1 cellular context compared by ENCODE assay signal in genomic region chr16:14132696-14133048, GRCh38.
A peak's percentile ranks its signal among the peaks of the same experiment; 100 is the strongest.
TF ChIP-seq lines count a peak whose summit lies in the region.

No MANE protein-coding gene starts in this region.

TF ChIP-seq in GM12878, 131 proteins besides CTCF, POLR2A, EP300 and RAD21 (continued from another document):
- no peak for TF ChIP-seq ZBTB4 (CRISPR knock-in tag; IDR thresholded peaks at IDR 0.05)
- no peak for TF ChIP-seq TARDBP (IDR thresholded peaks at IDR 0.05; ENCODE audit: borderline replicate concordance)
- TF ChIP-seq GATAD2B (conservative IDR thresholded peaks at IDR 0.05; ENCODE audit: low read depth), result no peak
- no peak for TF ChIP-seq ZNF274 (IDR thresholded peaks at IDR 0.05; ENCODE audit: insufficient read depth, insufficient read length)
- TF ChIP-seq ZNF384 (IDR thresholded peaks at IDR 0.05; ENCODE audit: borderline replicate concordance, low read depth, low read length), result no peak
- TF ChIP-seq SMAD1 (IDR thresholded peaks at IDR 0.05; ENCODE audit: low read depth, partially characterized antibody), result no peak
- no peak for TF ChIP-seq USF1 (IDR thresholded peaks at IDR 0.05; ENCODE audit: borderline replicate concordance, extremely low read length, insufficient read depth, low read depth, low read length)
- TF ChIP-seq BHLHE40 (IDR thresholded peaks at IDR 0.05; ENCODE audit: borderline replicate concordance in 1 of 2, low read depth in 2 of 2, low read length in 1 of 2), result peak; percentile 79 to 85
- no peak for TF ChIP-seq NBN (IDR thresholded peaks at IDR 0.05)
- no peak for TF ChIP-seq ATF3 (IDR thresholded peaks at IDR 0.05; ENCODE audit: borderline replicate concordance, extremely low read depth, low read depth, low read length)
- TF ChIP-seq YY1 (IDR thresholded peaks at IDR 0.05; ENCODE audit: low read depth, low read length), result no peak
- TF ChIP-seq MTA3 (IDR thresholded peaks at IDR 0.05; ENCODE audit: borderline replicate concordance, low read length), result no peak
- TF ChIP-seq SKIL (IDR thresholded peaks at IDR 0.05; ENCODE audit: low read depth, poor library complexity, severe bottlenecking), result peak; percentile 36
- no peak for TF ChIP-seq E2F8 (IDR thresholded peaks at IDR 0.05; ENCODE audit: low read depth, partially characterized antibody)
- no peak for TF ChIP-seq NFXL1 (IDR thresholded peaks at IDR 0.05; ENCODE audit: borderline replicate concordance)
- TF ChIP-seq ETV6 (conservative IDR thresholded peaks at IDR 0.05 in 1 of 2, IDR thresholded peaks at IDR 0.05 in 1 of 2; ENCODE audit: borderline replicate concordance in 1 of 2, low read depth in 1 of 2), result no peak
- no peak for TF ChIP-seq BRCA1 (IDR thresholded peaks at IDR 0.05; ENCODE audit: low read depth, low read length)
- TF ChIP-seq CHD4 (IDR thresholded peaks at IDR 0.05), result no peak
- TF ChIP-seq EGR1 (IDR thresholded peaks at IDR 0.05; ENCODE audit: borderline replicate concordance in 1 of 2, low read depth in 2 of 2, low read length in 2 of 2), result no peak
- no peak for TF ChIP-seq CHD2 (IDR thresholded peaks at IDR 0.05; ENCODE audit: borderline replicate concordance, low read depth, low read length)
- TF ChIP-seq RFX5 (IDR thresholded peaks at IDR 0.05; ENCODE audit: low read depth, low read length), result no peak
- no peak for TF ChIP-seq MAX (IDR thresholded peaks at IDR 0.05; ENCODE audit: low read depth, low read length)
- peak; percentile 26; the same call in 1 of the 2 replicates for TF ChIP-seq EED (IDR thresholded peaks at IDR 0.05; ENCODE audit: low read depth)
- no peak for TF ChIP-seq CREB1 (IDR thresholded peaks at IDR 0.05; ENCODE audit: low read depth)
- TF ChIP-seq IKZF2 (IDR thresholded peaks at IDR 0.05), result peak; percentile 67 to 76; a peak in 2 of 4 replicates
- TF ChIP-seq PBX3 (IDR thresholded peaks at IDR 0.05; ENCODE audit: insufficient replicate concordance, low read depth, low read length), result no peak
- no peak for TF ChIP-seq ESRRA (IDR thresholded peaks at IDR 0.05; ENCODE audit: low read length)
- TF ChIP-seq SPI1 (IDR thresholded peaks at IDR 0.05; ENCODE audit: borderline replicate concordance, insufficient read depth, low read depth, low read length), result no peak
- 0 out of 2 replicates have a peak, but pooled peaks have one; percentile 31 for TF ChIP-seq TCF12 (IDR thresholded peaks at IDR 0.05; ENCODE audit: low read depth, low read length)
- TF ChIP-seq ATF2 (IDR thresholded peaks at IDR 0.05; ENCODE audit: low read length), result 0 out of 2 replicates have a peak, but pooled peaks have one; percentile 26
- no peak for TF ChIP-seq HDGF (IDR thresholded peaks at IDR 0.05)
- TF ChIP-seq TCF7 (IDR thresholded peaks at IDR 0.05; ENCODE audit: borderline replicate concordance), result no peak
- no peak for TF ChIP-seq FOS (IDR thresholded peaks at IDR 0.05; ENCODE audit: borderline replicate concordance, extremely low read depth, insufficient read length)
- TF ChIP-seq JUNB (IDR thresholded peaks at IDR 0.05), result peak; percentile 56; the same call in 1 of the 2 replicates
- TF ChIP-seq ZZZ3 (IDR thresholded peaks at IDR 0.05; ENCODE audit: control insufficient read depth, insufficient read length, low read depth), result no peak
- peak; percentile 93 for TF ChIP-seq RUNX3 (IDR thresholded peaks at IDR 0.05; ENCODE audit: low read length)
- no peak for TF ChIP-seq SIN3A (IDR thresholded peaks at IDR 0.05; ENCODE audit: low read depth, low read length)
- TF ChIP-seq SIX5 (IDR thresholded peaks at IDR 0.05; ENCODE audit: low read depth, low read length, severe bottlenecking), result no peak
- TF ChIP-seq MYC (IDR thresholded peaks at IDR 0.05; ENCODE audit: insufficient read depth, insufficient read length, insufficient replicate concordance, low read length, severe bottlenecking), result no peak
- peak; percentile 71; the same call in 1 of the 2 replicates for TF ChIP-seq IRF4 (IDR thresholded peaks at IDR 0.05; ENCODE audit: low read depth, low read length)
- TF ChIP-seq DPF2 (IDR thresholded peaks at IDR 0.05), result peak; percentile 34; the same call in 1 of the 2 replicates
- no peak for TF ChIP-seq NR2C1 (IDR thresholded peaks at IDR 0.05)
- TF ChIP-seq SUZ12 (IDR thresholded peaks at IDR 0.05; ENCODE audit: unreplicated experiment), result no peak
- no peak for TF ChIP-seq HDAC6 (IDR thresholded peaks at IDR 0.05; ENCODE audit: unreplicated experiment)
- TF ChIP-seq NR2C2 (IDR thresholded peaks at IDR 0.05; ENCODE audit: borderline replicate concordance, control insufficient read depth, insufficient read length, low read depth), result no peak
- TF ChIP-seq BCL3 (IDR thresholded peaks at IDR 0.05; ENCODE audit: borderline replicate concordance, insufficient read depth, low read depth, low read length, poor library complexity, severe bottlenecking), result no peak
- TF ChIP-seq CBFB (IDR thresholded peaks at IDR 0.05; ENCODE audit: low read depth), result no peak
- peak; percentile 43; the same call in 1 of the 2 replicates for TF ChIP-seq IKZF1 (conservative IDR thresholded peaks at IDR 0.05)
- no peak for TF ChIP-seq ZNF622 (IDR thresholded peaks at IDR 0.05)
